In genomic region chr17:82351713-82352488, GRCh38 we compare ENCODE assay signal across 8 cellular contexts. TPM values are rescaled to one million over a fixed set of nuclear protein-coding genes. Genes with fewer than 3 reads are reported as not detected.
DNase-seq lines count a peak whose midpoint lies in the region; ATAC-seq and TF ChIP-seq lines count a peak whose summit lies in the region.

No MANE protein-coding gene starts in this region.

- no peak overlapping the region for H3K4me2 ChIP-seq in neural cell (ENCODE audit: low read length)

- H3K4me1 Mint-ChIP-seq in activated T-cell treated with anti-CD3 and anti-CD28 coated beads, Interleukin-2, amount 50 U/mL, for 24 hours (ENCODE audit: low read depth): peaks cover 3% of the 10 kb centered on the region

- no peak overlapping the region for H2AFZ ChIP-seq in neural cell (ENCODE audit: low read depth, low read length)

- no peak overlapping the region for H3K27ac Mint-ChIP-seq in activated T-cell treated with anti-CD3 and anti-CD28 coated beads, Interleukin-2, amount 50 U/mL, for 24 hours

- ATAC-seq in HG03457 (IDR thresholded peaks at IDR 0.05; ENCODE audit: unreplicated experiment): no peak

- no peaks in the 10 kb centered on the region for H3K9me3 Mint-ChIP-seq in activated T-cell treated with anti-CD3 and anti-CD28 coated beads, Interleukin-2, amount 50 U/mL, for 24 hours

- TF ChIP-seq EP300 in neural cell (conservative IDR thresholded peaks at IDR 0.05; ENCODE audit: poor library complexity, severe bottlenecking): no peak

- no peak overlapping the region for H3K9ac ChIP-seq in neural cell (ENCODE audit: low read length)

- peak; percentile 97 for TF ChIP-seq RAD21 in neural cell (conservative IDR thresholded peaks at IDR 0.05)

- H3K27ac ChIP-seq in neural cell (ENCODE audit: low read length): no peak overlapping the region

- H3K9me3 ChIP-seq in neural cell (ENCODE audit: low read length): no peaks in the 10 kb centered on the region

- no peaks in the 10 kb centered on the region for H3K36me3 Mint-ChIP-seq in activated T-cell treated with anti-CD3 and anti-CD28 coated beads, Interleukin-2, amount 50 U/mL, for 24 hours (ENCODE audit: low read depth)

- no peaks in the 10 kb centered on the region for H3F3A ChIP-seq in neural cell (ENCODE audit: insufficient read depth, low read length, poor library complexity, severe bottlenecking)

- no peak overlapping the region for H3K4me3 Mint-ChIP-seq in activated T-cell treated with anti-CD3 and anti-CD28 coated beads, Interleukin-2, amount 50 U/mL, for 24 hours

- no peaks in the 10 kb centered on the region for H3K79me2 ChIP-seq in neural cell (replicated peaks; ENCODE audit: insufficient read depth, low read length)

- H3K27me3 ChIP-seq in neural cell (ENCODE audit: insufficient read depth, low read depth, low read length): no peaks in the 10 kb centered on the region

- peak; percentile 92 for TF ChIP-seq CTCF in GM12875 (IDR thresholded peaks at IDR 0.05; ENCODE audit: borderline replicate concordance, insufficient read depth, low read depth, low read length)
- peak; percentile 92 for TF ChIP-seq CTCF in fibroblast of mammary gland (conservative IDR thresholded peaks at IDR 0.05; ENCODE audit: control insufficient read depth, insufficient read depth, low read depth, low read length)
- peak; percentile 98 for TF ChIP-seq CTCF in neural cell (IDR thresholded peaks at IDR 0.05; ENCODE audit: poor library complexity, severe bottlenecking)

- peak; percentile 84 for DNase-seq in Jurkat, Clone E6-1 (ENCODE audit: low read depth, low spot score)
- peak; percentile 85 for DNase-seq in activated T-cell treated with anti-CD3 and anti-CD28 coated beads, Interleukin-2, amount 50 U/mL, for 24 hours
- peak; percentile 89 for DNase-seq in fibroblast of mammary gland (ENCODE audit: low read depth)
- peak; percentile 71 for DNase-seq in stimulated activated naive CD4-positive, alpha-beta T cell treated with Interleukin-2 at 50 U/mL for 16 hours (lab: John Stamatoyannopoulos, UW)

- H3K9me2 ChIP-seq in neural cell (ENCODE audit: insufficient read depth, low read length): no peaks in the 10 kb centered on the region

- H3K27me3 Mint-ChIP-seq in activated T-cell treated with anti-CD3 and anti-CD28 coated beads, Interleukin-2, amount 50 U/mL, for 24 hours: peaks cover 12% of the 10 kb centered on the region

- no peak overlapping the region for H3K4me3 ChIP-seq in GM12875 (ENCODE audit: low read depth, low read length)
- H3K4me3 ChIP-seq in Jurkat, Clone E6-1 (ENCODE audit: low read length): no peak overlapping the region
- no peak overlapping the region for H3K4me3 ChIP-seq in fibroblast of mammary gland (ENCODE audit: control insufficient read depth, low read depth, low read length)
- no peak overlapping the region for H3K4me3 ChIP-seq in neural cell (ENCODE audit: low read length)

- no peaks in the 10 kb centered on the region for H4K20me1 ChIP-seq in neural cell (ENCODE audit: insufficient read depth)

- no peaks in the 10 kb centered on the region for H3K36me3 ChIP-seq in neural cell (ENCODE audit: insufficient read depth, low read length)

TF ChIP-seq in PFSK-1, 5 proteins besides CTCF, POLR2A, EP300 and RAD21:
- TF ChIP-seq POLR2AphosphoS5 (IDR thresholded peaks at IDR 0.05; ENCODE audit: low read depth, low read length) (no peak), TAF1 (IDR thresholded peaks at IDR 0.05; ENCODE audit: borderline replicate concordance, insufficient read depth, low read length) (no peak), SIN3A (IDR thresholded peaks at IDR 0.05; ENCODE audit: borderline replicate concordance, insufficient read depth, low read length) (no peak), REST (IDR thresholded peaks at IDR 0.05; ENCODE audit: insufficient read depth in 1 of 2, low read depth in 2 of 2, low read length in 2 of 2) (peak; percentile 84 to 87), FOXP2 (optimal IDR thresholded peaks at IDR 0.05; ENCODE audit: borderline replicate concordance, extremely low read depth, extremely low read length, insufficient read depth) (no peak)
TF ChIP-seq in PFSK-1: peak in this region for 1.

TF ChIP-seq in neural cell, 6 proteins besides CTCF, POLR2A, EP300 and RAD21:
- TF ChIP-seq REST (IDR thresholded peaks at IDR 0.05; ENCODE audit: borderline replicate concordance) (no peak), POLR2AphosphoS5 (IDR thresholded peaks at IDR 0.05) (no peak), SMC3 (conservative IDR thresholded peaks at IDR 0.05; ENCODE audit: poor library complexity) (peak; percentile 95), MXI1 (conservative IDR thresholded peaks at IDR 0.05; ENCODE audit: poor library complexity, severe bottlenecking) (no peak)

RNA-seq across cellular contexts. Expression of gene TEX19, which starts 7.1 kb away (rescaled TPM):
- 3.0 TPM for polyA plus RNA-seq in Jurkat, Clone E6-1 (2012; ENCODE audit: insufficient read depth, insufficient read length)
- polyA plus RNA-seq in PFSK-1 (2012; ENCODE audit: insufficient read length, low read depth): not detected
- not detected in 2 replicates for polyA plus RNA-seq in neural cell
- polyA minus RNA-seq in neural cell: not detected in 2 replicates

RNA-seq across cellular contexts. Expression of gene SECTM1, which starts 18.3 kb away (rescaled TPM):
- not detected for polyA plus RNA-seq in Jurkat, Clone E6-1 (2012; ENCODE audit: insufficient read depth, insufficient read length)
- 0.21 TPM for polyA plus RNA-seq in PFSK-1 (2012; ENCODE audit: insufficient read length, low read depth)
- polyA plus RNA-seq in neural cell: not detected in 2 replicates
- polyA minus RNA-seq in neural cell: not detected in 2 replicates

RNA-seq across cellular contexts. Expression of gene UTS2R, which starts 19.7 kb away (rescaled TPM):
- not detected for polyA plus RNA-seq in Jurkat, Clone E6-1 (2012; ENCODE audit: insufficient read depth, insufficient read length)
- polyA plus RNA-seq in PFSK-1 (2012; ENCODE audit: insufficient read length, low read depth): not detected
- polyA plus RNA-seq in neural cell: not detected in 2 replicates
- not detected in 2 replicates for polyA minus RNA-seq in neural cell

RNA-seq across cellular contexts. Expression of gene CD7, which starts 34.5 kb away (rescaled TPM):
- 165 TPM for polyA plus RNA-seq in Jurkat, Clone E6-1 (2012; ENCODE audit: insufficient read depth, insufficient read length)
- polyA plus RNA-seq in PFSK-1 (2012; ENCODE audit: insufficient read length, low read depth): not detected
- polyA plus RNA-seq in neural cell: not detected in 2 replicates
- polyA minus RNA-seq in neural cell: not detected in 2 replicates
